In genomic region chr19:4448147-4448985, GRCh38 we compare ENCODE assay signal across 21 cellular contexts. TPM values are rescaled to one million over a fixed set of nuclear protein-coding genes. Genes with fewer than 3 reads are reported as not detected.
DNase-seq lines count a peak whose midpoint lies in the region; ATAC-seq, FAIRE-seq and TF ChIP-seq lines count a peak whose summit lies in the region.
"Had no signal": no experiment of that assay in that cellular context is flagged by ENCODE, and none has a peak within 500 bp of the region (broad histone marks: within the 10 kb centered on the region; RNA-seq: fewer than 3 reads in every experiment).

No MANE protein-coding gene starts in this region.

- CTCF ChIA-PET in HepG2 (lab: Yijun Ruan, JAX; ENCODE audit: low intra/inter-chr PET ratio, low total read pairs): no interaction called here
- CTCF ChIA-PET in activated CD4-positive, alpha-beta T cell treated with anti-CD3 and anti-CD28 coated beads, Interleukin-2, amount 10 ng/mL, durations not matched to agents 7 days and 5 days (lab: Charles Lee): interaction anchor here (1.2 to 1.4 kb wide), 2 partner anchors 23 to 48 kb away, joined by 4 to 5 read pairs; partner anchors contain the start of gene SH3GL1

- H3K36me3 ChIP-seq in HepG2 (replicated peaks in 1 of 2; ENCODE audit: control insufficient read depth in 1 of 2, insufficient read depth in 2 of 2, low read length in 2 of 2): peaks cover 22 to 54% of the 10 kb centered on the region in 2 experiments
- H3K36me3 ChIP-seq in stomach smooth muscle (ENCODE audit: control insufficient read depth in 2 of 2, insufficient read depth in 2 of 2, low read length in 2 of 2): peaks cover 45 to 56% of the 10 kb centered on the region in 2 donors

- H3K4me3 ChIP-seq in HepG2 (replicated peaks in 1 of 3; ENCODE audit: insufficient read depth in 1 of 3, low read depth in 2 of 3, low read length in 3 of 3) (no peak overlapping the region), stomach smooth muscle (ENCODE audit: low read length in 2 of 2) (no peak overlapping the region)

- no peaks in the 10 kb centered on the region for H4K20me1 ChIP-seq in HepG2 (ENCODE audit: insufficient read depth, low read length)

- POLR2A ChIA-PET in HepG2 (lab: Yijun Ruan, JAX): interaction anchor here (1.0 to 1.3 kb wide), 2 partner anchors 9 to 23 kb away, joined by 3 read pairs; partner anchors contain the start of gene UBXN6
- POLR2A ChIA-PET in activated CD4-positive, alpha-beta T cell treated with anti-CD3 and anti-CD28 coated beads, Interleukin-2, amount 10 ng/mL, durations not matched to agents 7 days and 5 days (lab: Charles Lee): no interaction called here

- WGBS in HepG2 (ENCODE audit: low lambda C conversion rate): 90% methylated on average over 26 of the region's 30 CpGs

- H3K9me3 ChIP-seq in HepG2 (ENCODE audit: low read length) (no peaks in the 10 kb centered on the region), stomach smooth muscle (ENCODE audit: control insufficient read depth in 2 of 2, low read length in 2 of 2) (no peaks in the 10 kb centered on the region)

- H3K27ac ChIP-seq in HepG2 (ENCODE audit: extremely low read length, insufficient read depth, low read length): no peak overlapping the region
- H3K27ac ChIP-seq in stomach smooth muscle (ENCODE audit: low read length): peak overlapping the region; percentile 74
- H3K27ac ChIP-seq: KMS-11, VCaP had no signal

- H3K4me1 ChIP-seq in HepG2 (ENCODE audit: insufficient read depth, low read length) (peaks cover 10% of the 10 kb centered on the region; the same call in 1 of the 2 replicates), stomach smooth muscle (ENCODE audit: control insufficient read depth, insufficient read depth, low read length) (peaks cover 21% of the 10 kb centered on the region)

- TF ChIP-seq RAD21 in HepG2 (CRISPR knock-in tag; IDR thresholded peaks at IDR 0.05): no peak

- TF ChIP-seq EP300 in HepG2 (IDR thresholded peaks at IDR 0.05; ENCODE audit: low read depth in 2 of 2, low read length in 2 of 2): no peak
- TF ChIP-seq EP300 in HepG2 (CRISPR knock-in tag; IDR thresholded peaks at IDR 0.05; ENCODE audit: borderline replicate concordance): no peak

- FAIRE-seq in HepG2 (lab: Jason Lieb, UNC): no peak
- FAIRE-seq: D721Med had no signal

- no peaks in the 10 kb centered on the region for H3K79me2 ChIP-seq in HepG2 (ENCODE audit: insufficient read depth, low read length)

- intact Hi-C loops in HepG2 (cut with micrococcal nuclease; ENCODE audit: unreplicated experiment): no loop called here

- TF ChIP-seq POLR2A in HepG2 (IDR thresholded peaks at IDR 0.05; ENCODE audit: insufficient read depth in 1 of 2, low read depth in 2 of 2, low read length in 2 of 2): no peak

- H3K4me1 Mint-ChIP-seq in brain: no peaks in the 10 kb centered on the region
- no peaks in the 10 kb centered on the region for H3K4me1 Mint-ChIP-seq in activated CD4-positive, alpha-beta T cell treated with anti-CD3 and anti-CD28 coated beads, Interleukin-2, amount 10 ng/mL, durations not matched to agents 7 days and 5 days
- H3K4me1 Mint-ChIP-seq: B cell, natural killer cell had no signal

- H3K9ac ChIP-seq in HepG2 (ENCODE audit: insufficient read depth, low read depth, low read length) (no peak overlapping the region), stomach smooth muscle (ENCODE audit: low read length in 2 of 2) (peak overlapping the region; percentile 32 to 42)
- H3K9ac ChIP-seq: KMS-11 had no signal

- H3K36me3 Mint-ChIP-seq in brain: peaks cover 30% of the 10 kb centered on the region
- H3K36me3 Mint-ChIP-seq in activated CD4-positive, alpha-beta T cell treated with anti-CD3 and anti-CD28 coated beads, Interleukin-2, amount 10 ng/mL, durations not matched to agents 7 days and 5 days (ENCODE audit: low read depth): peaks cover 15% of the 10 kb centered on the region
- H3K36me3 Mint-ChIP-seq: natural killer cell had no signal

- H2AFZ ChIP-seq in HepG2 (ENCODE audit: low read length): no peak overlapping the region

- peaks cover 2% of the 10 kb centered on the region for H3K27me3 Mint-ChIP-seq in brain
- H3K27me3 Mint-ChIP-seq in activated CD4-positive, alpha-beta T cell treated with anti-CD3 and anti-CD28 coated beads, Interleukin-2, amount 10 ng/mL, durations not matched to agents 7 days and 5 days: no peaks in the 10 kb centered on the region
- H3K27me3 Mint-ChIP-seq: B cell had no signal

- DNase-seq in NCI-H1092 (lab: John Stamatoyannopoulos, UW): peak; percentile 70
- DNase-seq in HepG2 (ENCODE audit: low spot score): no peak
- DNase-seq in activated CD4-positive, alpha-beta T cell treated with anti-CD3 and anti-CD28 coated beads, Interleukin-2, amount 10 ng/mL, durations not matched to agents 7 days and 5 days: no peak
- DNase-seq in islet precursor cell: no peak
- DNase-seq: activated CD4-positive, alpha-beta T cell treated with anti-CD3 and anti-CD28 coated beads, Interleukin-2, amount 50 U/mL, for 4 hours; activated naive CD4-positive, alpha-beta T cell treated with Interleukin-2 at 50 U/mL for 16 hours; activated T-cell treated with anti-CD3 and anti-CD28 coated beads for 4 hours; dermis blood vessel endothelial cell; glutamatergic neuron; mammary epithelial cell; natural killer cell; NCI-H1048; SHP77; stimulated activated naive CD4-positive, alpha-beta T cell treated with Interleukin-2 at 50 U/mL for 16 hours had no signal

- in situ Hi-C loops in HepG2 (cut with HindIII; ENCODE audit: extremely low pct_ligation_motif_present, low pct_unique_long_range_greater_than_20kb): no loop called here

- BruUV-seq in HepG2 (replicated peaks; lab: Mats Ljungman, UMichigan): no TSS peak

- no peak overlapping the region for H3K4me2 ChIP-seq in HepG2 (ENCODE audit: low read depth, low read length)
- H3K4me2 ChIP-seq: KMS-11 had no signal

- H3K4me3 Mint-ChIP-seq in brain: no peak overlapping the region
- no peak overlapping the region for H3K4me3 Mint-ChIP-seq in activated CD4-positive, alpha-beta T cell treated with anti-CD3 and anti-CD28 coated beads, Interleukin-2, amount 10 ng/mL, durations not matched to agents 7 days and 5 days
- H3K4me3 Mint-ChIP-seq: B cell, natural killer cell had no signal

- H3K27ac Mint-ChIP-seq in brain: peak overlapping the region in 3 of 5 experiments; percentile 11 to 81 (median 34)
- H3K27ac Mint-ChIP-seq in activated CD4-positive, alpha-beta T cell treated with anti-CD3 and anti-CD28 coated beads, Interleukin-2, amount 10 ng/mL, durations not matched to agents 7 days and 5 days: no peak overlapping the region
- H3K27ac Mint-ChIP-seq: B cell, natural killer cell had no signal

- H3K27me3 ChIP-seq in HepG2 (ENCODE audit: control insufficient read depth in 1 of 2, insufficient read depth in 2 of 2, low read length in 2 of 2): no peaks in the 10 kb centered on the region
- H3K27me3 ChIP-seq in stomach smooth muscle (ENCODE audit: control insufficient read depth in 1 of 2, insufficient read depth in 2 of 2, low read length in 2 of 2): no peaks in the 10 kb centered on the region

- no peaks in the 10 kb centered on the region for H3K9me3 Mint-ChIP-seq in brain
- no peaks in the 10 kb centered on the region for H3K9me3 Mint-ChIP-seq in activated CD4-positive, alpha-beta T cell treated with anti-CD3 and anti-CD28 coated beads, Interleukin-2, amount 10 ng/mL, durations not matched to agents 7 days and 5 days
- H3K9me3 Mint-ChIP-seq: natural killer cell had no signal

- ATAC-seq in HepG2: no peak
- no peak for ATAC-seq in GM21526 (IDR thresholded peaks at IDR 0.05; ENCODE audit: low FRiP score, unreplicated experiment)
- ATAC-seq: natural killer cell had no signal

- TF ChIP-seq CTCF in brain (conservative IDR thresholded peaks at IDR 0.05) (no peak), HepG2 (CRISPR knock-in tag; IDR thresholded peaks at IDR 0.05) (no peak)

RNA-seq across cellular contexts. Expression of gene UBXN6, which starts 9.2 kb away (rescaled TPM):
- polyA plus RNA-seq in brain (ENCODE audit: insufficient read depth, low read depth, low replicate concordance) (266 TPM), HepG2 (2011; rRNA removed) (34.9 and 44.2 TPM in 2 replicates)
- 33.6 and 35.5 TPM in 2 replicates for total RNA-seq in HepG2 (2016; rRNA removed; fragmentation: Illumina TruSeq; extraction: Trizol)
- 82.0 and 89.5 TPM in 2 replicates for total RNA-seq in HepG2 (2016; cell fraction: cytosol; rRNA removed; fragmentation: Illumina TruSeq; extraction: Trizol; ENCODE audit: low read depth)
- 26.5 and 40.3 TPM in 2 replicates for total RNA-seq in HepG2 (2016; cell fraction: insoluble cytoplasmic fraction; rRNA removed; fragmentation: Illumina TruSeq; extraction: Trizol)
- 92.4 and 97.7 TPM in 2 replicates for total RNA-seq in HepG2 (2016; cell fraction: membrane; rRNA removed; fragmentation: Illumina TruSeq; extraction: Trizol)
- total RNA-seq in HepG2 (2016; cell fraction: nucleus; rRNA removed; fragmentation: Illumina TruSeq; extraction: Trizol): 14.4 and 21.6 TPM in 2 replicates
- 33.0 and 55.5 TPM in 2 replicates for polyA plus RNA-seq in HepG2 (2011; cell fraction: cytosol; rRNA removed)
- 41.1 and 57.2 TPM in 2 replicates for polyA plus RNA-seq in HepG2 (2011; cell fraction: nucleus; rRNA removed)
- 24.9 and 32.9 TPM in 2 replicates for polyA plus RNA-seq in HepG2 (2012)
- polyA plus RNA-seq in HepG2 (2016; cell fraction: cytosol; fragmentation: Illumina TruSeq; extraction: Trizol; ENCODE audit: low read depth): 99.5 and 107 TPM in 2 replicates
- polyA plus RNA-seq in HepG2 (2016; cell fraction: insoluble cytoplasmic fraction; fragmentation: Illumina TruSeq; extraction: Trizol; ENCODE audit: low read depth): 35.2 and 44.8 TPM in 2 replicates
- polyA plus RNA-seq in HepG2 (2016; cell fraction: membrane; fragmentation: Illumina TruSeq; extraction: Trizol; ENCODE audit: low read depth): 107 and 115 TPM in 2 replicates
- 46.4 and 52.3 TPM in 2 replicates for polyA plus RNA-seq in HepG2 (2016; cell fraction: nucleus; fragmentation: Illumina TruSeq; extraction: Trizol; ENCODE audit: insufficient read depth, low read depth)
- polyA minus RNA-seq in HepG2 (2011; rRNA and poly(A)+ RNA removed; ENCODE audit: low replicate concordance): 27.9 and 43.0 TPM in 2 replicates
- 17.5 and 20.2 TPM in 2 replicates for polyA minus RNA-seq in HepG2 (2011; cell fraction: cytosol; rRNA and poly(A)+ RNA removed)
- polyA minus RNA-seq in HepG2 (2011; cell fraction: nucleus; rRNA and poly(A)+ RNA removed): 7.8 and 11.1 TPM in 2 replicates
- total RNA-seq in activated CD4-positive, alpha-beta T cell treated with anti-CD3 and anti-CD28 coated beads, Interleukin-2, amount 10 ng/mL, durations not matched to agents 7 days and 5 days: 10 to 100 TPM; 36.2 to 44.6 TPM

RNA-seq across cellular contexts. Expression of gene HDGFL2, which starts 23.7 kb away (rescaled TPM):
- polyA plus RNA-seq in brain (ENCODE audit: insufficient read depth, low read depth, low replicate concordance) (150 TPM), HepG2 (2011; rRNA removed) (20.0 and 26.0 TPM in 2 replicates)
- total RNA-seq in HepG2 (2016; rRNA removed; fragmentation: Illumina TruSeq; extraction: Trizol): 47.9 and 51.1 TPM in 2 replicates
- 7.5 and 8.8 TPM in 2 replicates for total RNA-seq in HepG2 (2016; cell fraction: cytosol; rRNA removed; fragmentation: Illumina TruSeq; extraction: Trizol; ENCODE audit: low read depth)
- 38.9 and 55.4 TPM in 2 replicates for total RNA-seq in HepG2 (2016; cell fraction: insoluble cytoplasmic fraction; rRNA removed; fragmentation: Illumina TruSeq; extraction: Trizol)
- 11.6 and 13.8 TPM in 2 replicates for total RNA-seq in HepG2 (2016; cell fraction: membrane; rRNA removed; fragmentation: Illumina TruSeq; extraction: Trizol)
- 29.4 and 31.2 TPM in 2 replicates for total RNA-seq in HepG2 (2016; cell fraction: nucleus; rRNA removed; fragmentation: Illumina TruSeq; extraction: Trizol)
- polyA plus RNA-seq in HepG2 (2011; cell fraction: cytosol; rRNA removed): 11.0 and 22.9 TPM in 2 replicates
- polyA plus RNA-seq in HepG2 (2011; cell fraction: nucleus; rRNA removed): 50.4 and 56.5 TPM in 2 replicates
- 20.9 and 29.2 TPM in 2 replicates for polyA plus RNA-seq in HepG2 (2012)
- polyA plus RNA-seq in HepG2 (2016; cell fraction: cytosol; fragmentation: Illumina TruSeq; extraction: Trizol; ENCODE audit: low read depth): 5.7 and 6.4 TPM in 2 replicates
- polyA plus RNA-seq in HepG2 (2016; cell fraction: insoluble cytoplasmic fraction; fragmentation: Illumina TruSeq; extraction: Trizol; ENCODE audit: low read depth): 59.0 and 65.1 TPM in 2 replicates
- polyA plus RNA-seq in HepG2 (2016; cell fraction: membrane; fragmentation: Illumina TruSeq; extraction: Trizol; ENCODE audit: low read depth): 8.6 and 10.8 TPM in 2 replicates
- 76.7 and 79.6 TPM in 2 replicates for polyA plus RNA-seq in HepG2 (2016; cell fraction: nucleus; fragmentation: Illumina TruSeq; extraction: Trizol; ENCODE audit: insufficient read depth, low read depth)
- 12.6 and 23.4 TPM in 2 replicates for polyA minus RNA-seq in HepG2 (2011; rRNA and poly(A)+ RNA removed; ENCODE audit: low replicate concordance)
- 10.2 and 16.9 TPM in 2 replicates for polyA minus RNA-seq in HepG2 (2011; cell fraction: cytosol; rRNA and poly(A)+ RNA removed)
- 12.0 and 12.8 TPM in 2 replicates for polyA minus RNA-seq in HepG2 (2011; cell fraction: nucleus; rRNA and poly(A)+ RNA removed)
- 10 to 100 TPM; 58.3 to 62.1 TPM for total RNA-seq in activated CD4-positive, alpha-beta T cell treated with anti-CD3 and anti-CD28 coated beads, Interleukin-2, amount 10 ng/mL, durations not matched to agents 7 days and 5 days

RNA-seq across cellular contexts. Expression of gene CHAF1A, which starts 45.9 kb away (rescaled TPM):
- 36.3 TPM for polyA plus RNA-seq in brain (ENCODE audit: insufficient read depth, low read depth, low replicate concordance)
- total RNA-seq in HepG2 (2016; rRNA removed; fragmentation: Illumina TruSeq; extraction: Trizol): 27.3 and 34.8 TPM in 2 replicates
- 18.8 and 20.2 TPM in 2 replicates for total RNA-seq in HepG2 (2016; cell fraction: cytosol; rRNA removed; fragmentation: Illumina TruSeq; extraction: Trizol; ENCODE audit: low read depth)
- 19.1 and 34.6 TPM in 2 replicates for total RNA-seq in HepG2 (2016; cell fraction: insoluble cytoplasmic fraction; rRNA removed; fragmentation: Illumina TruSeq; extraction: Trizol)
- total RNA-seq in HepG2 (2016; cell fraction: membrane; rRNA removed; fragmentation: Illumina TruSeq; extraction: Trizol): 20.4 and 23.9 TPM in 2 replicates
- total RNA-seq in HepG2 (2016; cell fraction: nucleus; rRNA removed; fragmentation: Illumina TruSeq; extraction: Trizol): 25.6 and 26.6 TPM in 2 replicates
- 11.0 and 13.1 TPM in 2 replicates for polyA plus RNA-seq in HepG2 (2011; rRNA removed)
- 5.7 and 16.6 TPM in 2 replicates for polyA plus RNA-seq in HepG2 (2011; cell fraction: cytosol; rRNA removed)
- polyA plus RNA-seq in HepG2 (2011; cell fraction: nucleus; rRNA removed): 41.7 and 67.3 TPM in 2 replicates
- 6.8 and 11.8 TPM in 2 replicates for polyA plus RNA-seq in HepG2 (2012)
- polyA plus RNA-seq in HepG2 (2016; cell fraction: cytosol; fragmentation: Illumina TruSeq; extraction: Trizol; ENCODE audit: low read depth): 4.9 and 5.2 TPM in 2 replicates
- polyA plus RNA-seq in HepG2 (2016; cell fraction: insoluble cytoplasmic fraction; fragmentation: Illumina TruSeq; extraction: Trizol; ENCODE audit: low read depth): 23.0 and 29.8 TPM in 2 replicates
- polyA plus RNA-seq in HepG2 (2016; cell fraction: membrane; fragmentation: Illumina TruSeq; extraction: Trizol; ENCODE audit: low read depth): 9.0 and 10.1 TPM in 2 replicates
- 57.2 and 60.7 TPM in 2 replicates for polyA plus RNA-seq in HepG2 (2016; cell fraction: nucleus; fragmentation: Illumina TruSeq; extraction: Trizol; ENCODE audit: insufficient read depth, low read depth)
- 26.8 and 48.0 TPM in 2 replicates for polyA minus RNA-seq in HepG2 (2011; rRNA and poly(A)+ RNA removed; ENCODE audit: low replicate concordance)
- 7.6 and 9.2 TPM in 2 replicates for polyA minus RNA-seq in HepG2 (2011; cell fraction: cytosol; rRNA and poly(A)+ RNA removed)
- polyA minus RNA-seq in HepG2 (2011; cell fraction: nucleus; rRNA and poly(A)+ RNA removed): 13.2 and 17.5 TPM in 2 replicates
- 10 to 100 TPM; 77.1 to 83.7 TPM for total RNA-seq in activated CD4-positive, alpha-beta T cell treated with anti-CD3 and anti-CD28 coated beads, Interleukin-2, amount 10 ng/mL, durations not matched to agents 7 days and 5 days

RNA-seq across cellular contexts. Expression of gene SH3GL1, which starts 48.0 kb away (rescaled TPM):
- polyA plus RNA-seq in brain (ENCODE audit: insufficient read depth, low read depth, low replicate concordance) (129 TPM), HepG2 (2011; rRNA removed) (45.1 and 52.3 TPM in 2 replicates)
- total RNA-seq in HepG2 (2016; rRNA removed; fragmentation: Illumina TruSeq; extraction: Trizol): 26.7 and 33.0 TPM in 2 replicates
- total RNA-seq in HepG2 (2016; cell fraction: cytosol; rRNA removed; fragmentation: Illumina TruSeq; extraction: Trizol; ENCODE audit: low read depth): 13.7 and 15.7 TPM in 2 replicates
- 24.6 and 34.8 TPM in 2 replicates for total RNA-seq in HepG2 (2016; cell fraction: insoluble cytoplasmic fraction; rRNA removed; fragmentation: Illumina TruSeq; extraction: Trizol)
- 29.5 and 35.2 TPM in 2 replicates for total RNA-seq in HepG2 (2016; cell fraction: membrane; rRNA removed; fragmentation: Illumina TruSeq; extraction: Trizol)
- total RNA-seq in HepG2 (2016; cell fraction: nucleus; rRNA removed; fragmentation: Illumina TruSeq; extraction: Trizol): 16.4 and 18.3 TPM in 2 replicates
- 35.9 and 53.9 TPM in 2 replicates for polyA plus RNA-seq in HepG2 (2011; cell fraction: cytosol; rRNA removed)
- polyA plus RNA-seq in HepG2 (2011; cell fraction: nucleus; rRNA removed): 63.6 and 70.8 TPM in 2 replicates
- polyA plus RNA-seq in HepG2 (2012): 50.6 and 52.1 TPM in 2 replicates
- polyA plus RNA-seq in HepG2 (2016; cell fraction: cytosol; fragmentation: Illumina TruSeq; extraction: Trizol; ENCODE audit: low read depth): 29.2 and 32.7 TPM in 2 replicates
- polyA plus RNA-seq in HepG2 (2016; cell fraction: insoluble cytoplasmic fraction; fragmentation: Illumina TruSeq; extraction: Trizol; ENCODE audit: low read depth): 56.5 and 70.3 TPM in 2 replicates
- polyA plus RNA-seq in HepG2 (2016; cell fraction: membrane; fragmentation: Illumina TruSeq; extraction: Trizol; ENCODE audit: low read depth): 57.9 and 61.3 TPM in 2 replicates
- 52.2 and 56.7 TPM in 2 replicates for polyA plus RNA-seq in HepG2 (2016; cell fraction: nucleus; fragmentation: Illumina TruSeq; extraction: Trizol; ENCODE audit: insufficient read depth, low read depth)
- polyA minus RNA-seq in HepG2 (2011; rRNA and poly(A)+ RNA removed; ENCODE audit: low replicate concordance): 39.3 and 69.8 TPM in 2 replicates
- 30.6 and 31.5 TPM in 2 replicates for polyA minus RNA-seq in HepG2 (2011; cell fraction: cytosol; rRNA and poly(A)+ RNA removed)
- 19.3 and 22.8 TPM in 2 replicates for polyA minus RNA-seq in HepG2 (2011; cell fraction: nucleus; rRNA and poly(A)+ RNA removed)
- total RNA-seq in activated CD4-positive, alpha-beta T cell treated with anti-CD3 and anti-CD28 coated beads, Interleukin-2, amount 10 ng/mL, durations not matched to agents 7 days and 5 days: 10 to 100 TPM; 67.7 to 68.2 TPM
